ENCODE assay signal across 8 cellular contexts in genomic region chr16:75265911-75266701, GRCh38. TPM values are rescaled to one million over a fixed set of nuclear protein-coding genes. Genes with fewer than 3 reads are reported as not detected.
DNase-seq lines count a peak whose midpoint lies in the region; ATAC-seq and TF ChIP-seq lines count a peak whose summit lies in the region.

No MANE protein-coding gene starts in this region.

- H3K27me3 ChIP-seq in foreskin keratinocyte, result no peaks in the 10 kb centered on the region

- H3K27ac Mint-ChIP-seq in activated CD4-positive, alpha-beta T cell treated with anti-CD3 and anti-CD28 coated beads, Interleukin-2, amount 10 ng/mL, durations not matched to agents 24 days and 14 days, result no peak overlapping the region
- H3K27ac Mint-ChIP-seq in WTC11 (peak overlapping the region; percentile 90), nephron progenitor cell (peak overlapping the region; percentile 97)

- POLR2A ChIA-PET in WTC11 (lab: Charles Lee), result interaction anchor here (0.9 to 7.0 kb wide), 6 partner anchors 10 to 229 kb away, joined by 3 to 57 read pairs (median 3); partner anchors contain the start of gene CHST6

- peak overlapping the region; percentile 82 for H3K27ac ChIP-seq in foreskin keratinocyte

- CTCF ChIA-PET in WTC11 (lab: Charles Lee), result interaction anchor here (0.7 to 1.6 kb wide), 7 partner anchors 10 to 119 kb away, joined by 3 to 6 read pairs (median 3); no protein-coding TSS in a partner anchor

- no peak for TF ChIP-seq CTCF in WTC11 (IDR thresholded peaks at IDR 0.05)
- TF ChIP-seq CTCF in foreskin keratinocyte (conservative IDR thresholded peaks at IDR 0.05), result no peak
- no peak for TF ChIP-seq CTCF in nephron progenitor cell (IDR thresholded peaks at IDR 0.05)

- ATAC-seq in GM21619 (IDR thresholded peaks at IDR 0.05; ENCODE audit: unreplicated experiment) (peak; percentile 68), WTC11 (peak; percentile 78), foreskin keratinocyte (peak; percentile 9), GM18873 (IDR thresholded peaks at IDR 0.05; ENCODE audit: low FRiP score, unreplicated experiment) (no peak)

- intact Hi-C loops in activated CD4-positive, alpha-beta T cell treated with anti-CD3 and anti-CD28 coated beads, Interleukin-2, amount 10 ng/mL, durations not matched to agents 24 days and 14 days (cut with micrococcal nuclease), result no loop called here

- H3K4me3 Mint-ChIP-seq in activated CD4-positive, alpha-beta T cell treated with anti-CD3 and anti-CD28 coated beads, Interleukin-2, amount 10 ng/mL, durations not matched to agents 24 days and 14 days, result peak overlapping the region; percentile 59
- peak overlapping the region; percentile 74 for H3K4me3 Mint-ChIP-seq in WTC11
- H3K4me3 Mint-ChIP-seq in nephron progenitor cell, result peak overlapping the region; percentile 83

- peaks cover 47% of the 10 kb centered on the region for H3K27me3 Mint-ChIP-seq in activated CD4-positive, alpha-beta T cell treated with anti-CD3 and anti-CD28 coated beads, Interleukin-2, amount 10 ng/mL, durations not matched to agents 24 days and 14 days
- no peaks in the 10 kb centered on the region for H3K27me3 Mint-ChIP-seq in WTC11 (ENCODE audit: low read depth)
- no peaks in the 10 kb centered on the region for H3K27me3 Mint-ChIP-seq in nephron progenitor cell (ENCODE audit: low read depth, poor library complexity)

- peaks cover 17% of the 10 kb centered on the region for H3K4me1 ChIP-seq in foreskin keratinocyte

- H3K9me3 Mint-ChIP-seq in activated CD4-positive, alpha-beta T cell treated with anti-CD3 and anti-CD28 coated beads, Interleukin-2, amount 10 ng/mL, durations not matched to agents 24 days and 14 days, result no peaks in the 10 kb centered on the region
- H3K9me3 Mint-ChIP-seq in WTC11 (no peaks in the 10 kb centered on the region), nephron progenitor cell (no peaks in the 10 kb centered on the region)

- H3K36me3 Mint-ChIP-seq in activated CD4-positive, alpha-beta T cell treated with anti-CD3 and anti-CD28 coated beads, Interleukin-2, amount 10 ng/mL, durations not matched to agents 24 days and 14 days (ENCODE audit: low read depth), result no peaks in the 10 kb centered on the region
- H3K36me3 Mint-ChIP-seq in WTC11 (no peaks in the 10 kb centered on the region), nephron progenitor cell (ENCODE audit: low read depth) (no peaks in the 10 kb centered on the region)

- H3K4me1 Mint-ChIP-seq in activated CD4-positive, alpha-beta T cell treated with anti-CD3 and anti-CD28 coated beads, Interleukin-2, amount 10 ng/mL, durations not matched to agents 24 days and 14 days, result no peaks in the 10 kb centered on the region
- H3K4me1 Mint-ChIP-seq in WTC11 (peaks cover 39% of the 10 kb centered on the region), nephron progenitor cell (peaks cover 49% of the 10 kb centered on the region)

- no peak for DNase-seq in activated CD4-positive, alpha-beta T cell treated with anti-CD3 and anti-CD28 coated beads, Interleukin-2, amount 10 ng/mL, durations not matched to agents 24 days and 14 days
- no peak for DNase-seq in activated CD4-positive, alpha-beta T cell treated with anti-CD3 and anti-CD28 coated beads, Interleukin-2, amount 50 U/mL, for 4 hours
- peak; percentile 99 for DNase-seq in HuH-7 (ENCODE audit: low spot score)
- DNase-seq in WTC11 (ENCODE audit: low spot score), result peak; percentile 90
- no peak for DNase-seq in foreskin keratinocyte
- peak; percentile 94 for DNase-seq in nephron progenitor cell

TF ChIP-seq in WTC11, 78 proteins besides CTCF, POLR2A, EP300 and RAD21 (continues in another document):
- TF ChIP-seq TP53 (CRISPR knock-in tag; IDR thresholded peaks at IDR 0.05) (0 out of 2 replicates have a peak, but pooled peaks have one; percentile 64), ZNF396 (CRISPR knock-in tag; IDR thresholded peaks at IDR 0.05; ENCODE audit: borderline replicate concordance) (no peak), NFYB (CRISPR knock-in tag; conservative IDR thresholded peaks at IDR 0.05; ENCODE audit: low read depth) (no peak), MYBL2 (CRISPR knock-in tag; IDR thresholded peaks at IDR 0.05) (peak; percentile 3; the same call in 1 of the 2 replicates), ZNF232 (CRISPR knock-in tag; IDR thresholded peaks at IDR 0.05) (no peak), SP1 (CRISPR knock-in tag; conservative IDR thresholded peaks at IDR 0.05) (peak; percentile 33; the same call in 1 of the 2 replicates), ZNF423 (CRISPR knock-in tag; IDR thresholded peaks at IDR 0.05) (peak; percentile 28; the same call in 1 of the 2 replicates), ZNF138 (CRISPR knock-in tag; conservative IDR thresholded peaks at IDR 0.05) (no peak), ZNF671 (CRISPR knock-in tag; IDR thresholded peaks at IDR 0.05) (no peak), ZNF416 (CRISPR knock-in tag; IDR thresholded peaks at IDR 0.05) (no peak), FOXJ3 (CRISPR knock-in tag; IDR thresholded peaks at IDR 0.05; ENCODE audit: borderline replicate concordance) (no peak), ELF4 (CRISPR knock-in tag; IDR thresholded peaks at IDR 0.05; ENCODE audit: low read depth) (no peak), STAT6 (CRISPR knock-in tag; conservative IDR thresholded peaks at IDR 0.05; ENCODE audit: low read depth) (no peak)
- TF ChIP-seq, protein P1, sequence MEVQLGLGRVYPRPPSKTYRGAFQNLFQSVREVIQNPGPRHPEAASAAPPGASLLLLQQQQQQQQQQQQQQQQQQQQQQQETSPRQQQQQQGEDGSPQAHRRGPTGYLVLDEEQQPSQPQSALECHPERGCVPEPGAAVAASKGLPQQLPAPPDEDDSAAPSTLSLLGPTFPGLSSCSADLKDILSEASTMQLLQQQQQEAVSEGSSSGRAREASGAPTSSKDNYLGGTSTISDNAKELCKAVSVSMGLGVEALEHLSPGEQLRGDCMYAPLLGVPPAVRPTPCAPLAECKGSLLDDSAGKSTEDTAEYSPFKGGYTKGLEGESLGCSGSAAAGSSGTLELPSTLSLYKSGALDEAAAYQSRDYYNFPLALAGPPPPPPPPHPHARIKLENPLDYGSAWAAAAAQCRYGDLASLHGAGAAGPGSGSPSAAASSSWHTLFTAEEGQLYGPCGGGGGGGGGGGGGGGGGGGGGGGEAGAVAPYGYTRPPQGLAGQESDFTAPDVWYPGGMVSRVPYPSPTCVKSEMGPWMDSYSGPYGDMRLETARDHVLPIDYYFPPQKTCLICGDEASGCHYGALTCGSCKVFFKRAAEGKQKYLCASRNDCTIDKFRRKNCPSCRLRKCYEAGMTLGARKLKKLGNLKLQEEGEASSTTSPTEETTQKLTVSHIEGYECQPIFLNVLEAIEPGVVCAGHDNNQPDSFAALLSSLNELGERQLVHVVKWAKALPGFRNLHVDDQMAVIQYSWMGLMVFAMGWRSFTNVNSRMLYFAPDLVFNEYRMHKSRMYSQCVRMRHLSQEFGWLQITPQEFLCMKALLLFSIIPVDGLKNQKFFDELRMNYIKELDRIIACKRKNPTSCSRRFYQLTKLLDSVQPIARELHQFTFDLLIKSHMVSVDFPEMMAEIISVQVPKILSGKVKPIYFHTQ (CRISPR knock-in tag; IDR thresholded peaks at IDR 0.05), result no peak
- TF ChIP-seq, protein P2, sequence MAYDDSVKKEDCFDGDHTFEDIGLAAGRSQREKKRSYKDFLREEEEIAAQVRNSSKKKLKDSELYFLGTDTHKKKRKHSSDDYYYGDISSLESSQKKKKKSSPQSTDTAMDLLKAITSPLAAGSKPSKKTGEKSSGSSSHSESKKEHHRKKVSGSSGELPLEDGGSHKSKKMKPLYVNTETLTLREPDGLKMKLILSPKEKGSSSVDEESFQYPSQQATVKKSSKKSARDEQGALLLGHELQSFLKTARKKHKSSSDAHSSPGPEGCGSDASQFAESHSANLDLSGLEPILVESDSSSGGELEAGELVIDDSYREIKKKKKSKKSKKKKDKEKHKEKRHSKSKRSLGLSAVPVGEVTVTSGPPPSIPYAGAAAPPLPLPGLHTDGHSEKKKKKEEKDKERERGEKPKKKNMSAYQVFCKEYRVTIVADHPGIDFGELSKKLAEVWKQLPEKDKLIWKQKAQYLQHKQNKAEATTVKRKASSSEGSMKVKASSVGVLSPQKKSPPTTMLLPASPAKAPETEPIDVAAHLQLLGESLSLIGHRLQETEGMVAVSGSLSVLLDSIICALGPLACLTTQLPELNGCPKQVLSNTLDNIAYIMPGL (CRISPR knock-in tag; IDR thresholded peaks at IDR 0.05), result no peak

RNA-seq across cellular contexts. Expression of gene BCAR1, which starts 14.7 kb away (rescaled TPM):
- total RNA-seq in activated CD4-positive, alpha-beta T cell treated with anti-CD3 and anti-CD28 coated beads, Interleukin-2, amount 10 ng/mL, durations not matched to agents 24 days and 14 days, result 0.50 and 0.79 TPM in 2 replicates
- total RNA-seq in WTC11 (2021), result 87.3 to 95.6 TPM (median 88.6 TPM) in 3 replicates
- 78.2 and 80.5 TPM in 2 replicates for total RNA-seq in foreskin keratinocyte
- 71.8 and 72.2 TPM in 2 replicates for polyA plus RNA-seq in foreskin keratinocyte

RNA-seq across cellular contexts. Expression of gene CTRB1, which starts 47.3 kb away (rescaled TPM):
- not detected in 2 replicates for total RNA-seq in activated CD4-positive, alpha-beta T cell treated with anti-CD3 and anti-CD28 coated beads, Interleukin-2, amount 10 ng/mL, durations not matched to agents 24 days and 14 days
- total RNA-seq in WTC11 (2021), result 3.9 to 5.7 TPM (median 5.7 TPM) in 3 replicates
- not detected in 2 replicates for total RNA-seq in foreskin keratinocyte
- polyA plus RNA-seq in foreskin keratinocyte, result not detected in 2 replicates

RNA-seq across cellular contexts. Expression of gene CTRB2, which starts 59.1 kb away (rescaled TPM):
- not detected in 2 replicates for total RNA-seq in activated CD4-positive, alpha-beta T cell treated with anti-CD3 and anti-CD28 coated beads, Interleukin-2, amount 10 ng/mL, durations not matched to agents 24 days and 14 days
- total RNA-seq in WTC11 (2021) (5.8 to 11.8 TPM (median 6.8 TPM) in 3 replicates), foreskin keratinocyte (not detected in 2 replicates)
- not detected in 2 replicates for polyA plus RNA-seq in foreskin keratinocyte

Comparison
In these comparisons a context has a peak if more than half of its experiments do, and no peak if none do; other contexts are left out.
1. DNase-seq: peak in HuH-7 (single experiment), WTC11 (single experiment) and nephron progenitor cell (single experiment); none in activated CD4-positive, alpha-beta T cell treated with anti-CD3 and anti-CD28 coated beads, Interleukin-2, amount 10 ng/mL, durations not matched to agents 24 days and 14 days (single experiment), activated CD4-positive, alpha-beta T cell treated with anti-CD3 and anti-CD28 coated beads, Interleukin-2, amount 50 U/mL, for 4 hours (0 of 2) and foreskin keratinocyte (0 of 2).
2. RNA of gene BCAR1, which starts 14.7 kb away (total RNA-seq): 87.3 to 95.6 TPM in WTC11 and 78.2 to 80.5 TPM in foreskin keratinocyte; 0.50 to 0.79 TPM in activated CD4-positive, alpha-beta T cell treated with anti-CD3 and anti-CD28 coated beads, Interleukin-2, amount 10 ng/mL, durations not matched to agents 24 days and 14 days; every median in the first group is over 10 times any median in the second.
3. Peak in every context shown above with its lines, with median percentiles within 50 percentile points of each other: H3K4me3 Mint-ChIP-seq.